28 cellular contexts compared by ENCODE assay signal in genomic region chr19:5837768-5838364, GRCh38. TPM values are rescaled to one million over a fixed set of nuclear protein-coding genes. Genes with fewer than 3 reads are reported as not detected.
DNase-seq lines count a peak whose midpoint lies in the region; ATAC-seq and TF ChIP-seq lines count a peak whose summit lies in the region.
"Had no signal": no experiment of that assay in that cellular context is flagged by ENCODE, and none has a peak within 500 bp of the region (broad histone marks: within the 10 kb centered on the region; RNA-seq: fewer than 3 reads in every experiment).

No MANE protein-coding gene starts in this region.

- peak overlapping the region; percentile 96 to 99 (median 96) for H3K27ac Mint-ChIP-seq in nephron
- H3K27ac Mint-ChIP-seq: activated B cell treated with CpG ODN at 0.5 μM for 24 hours; CD8-positive, alpha-beta T cell; dendritic cell treated with granulocyte-macrophage colony-stimulating factor and Interleukin-4, amounts not matched to agents 40 ng/mL and 50 ng/mL, for 4 days; natural killer cell treated with Interleukin-12 subunit alpha and Interleukin-12 subunit beta and Interleukin-15 and Interleukin-18, amount 100 ng/mL, for 72 hours had no signal

- H3K9me3 ChIP-seq in BLaER1 treated with 17β-estradiol and CSF1 and Interleukin-3, amounts not matched to agents 10 nM and 100 nM (replicated peaks in 1 of 11) = no peaks in the 10 kb centered on the region
- H3K9me3 ChIP-seq: prostate gland, SK-N-SH, thoracic aorta had no signal

- ATAC-seq in left ventricle myocardium superior (no peak), HG03175 (IDR thresholded peaks at IDR 0.05; ENCODE audit: unreplicated experiment) (no peak), HG03457 (IDR thresholded peaks at IDR 0.05; ENCODE audit: unreplicated experiment) (no peak)
- ATAC-seq: CD8-positive, alpha-beta T cell; natural killer cell treated with Interleukin-12 subunit alpha and Interleukin-12 subunit beta and Interleukin-15 and Interleukin-18, amount 100 ng/mL, for 72 hours had no signal

- H3K4me1 ChIP-seq in BLaER1 treated with 17β-estradiol and CSF1 and Interleukin-3, amounts not matched to agents 10 nM and 100 nM = peaks cover 19 to 34% (median 27%) of the 10 kb centered on the region in 10 experiments
- H3K4me1 ChIP-seq: prostate gland had no signal

- H3K4me2 ChIP-seq in BLaER1 treated with 17β-estradiol and CSF1 and Interleukin-3, amounts not matched to agents 10 nM and 100 nM = peak overlapping the region; percentile 43 to 81 (median 60); a peak in 19 of 22 replicates
- H3K4me2 ChIP-seq: hepatocyte, SK-N-SH had no signal

- H3K27me3 ChIP-seq in BLaER1 treated with 17β-estradiol and CSF1 and Interleukin-3, amounts not matched to agents 10 nM and 100 nM = no peaks in the 10 kb centered on the region
- H3K27me3 ChIP-seq: hepatocyte had no signal

- no peak for TF ChIP-seq CTCF in nephron (IDR thresholded peaks at IDR 0.05; ENCODE audit: unreplicated experiment in 3 of 3)

- H3K9me3 Mint-ChIP-seq in nephron = no peaks in the 10 kb centered on the region
- H3K9me3 Mint-ChIP-seq: activated B cell treated with CpG ODN at 0.5 μM for 24 hours; CD8-positive, alpha-beta T cell; dendritic cell treated with granulocyte-macrophage colony-stimulating factor and Interleukin-4, amounts not matched to agents 40 ng/mL and 50 ng/mL, for 4 days; IgD-negative memory B cell; natural killer cell treated with Interleukin-12 subunit alpha and Interleukin-12 subunit beta and Interleukin-15 and Interleukin-18, amount 100 ng/mL, for 72 hours had no signal

- no peaks in the 10 kb centered on the region for H3K36me3 Mint-ChIP-seq in nephron (ENCODE audit: low read depth)
- H3K36me3 Mint-ChIP-seq: CD8-positive, alpha-beta T cell; IgD-negative memory B cell; natural killer cell treated with Interleukin-12 subunit alpha and Interleukin-12 subunit beta and Interleukin-15 and Interleukin-18, amount 100 ng/mL, for 72 hours had no signal

- peaks cover 9% of the 10 kb centered on the region for H3K4me1 Mint-ChIP-seq in nephron
- H3K4me1 Mint-ChIP-seq: IgD-negative memory B cell had no signal

- no peak overlapping the region for H3K9ac ChIP-seq in BLaER1 treated with 17β-estradiol and CSF1 and Interleukin-3, amounts not matched to agents 10 nM and 100 nM
- H3K9ac ChIP-seq: SK-N-SH had no signal

- peak; percentile 22 for DNase-seq in glomerular visceral epithelial cell (ENCODE audit: extremely low spot score)
- DNase-seq in left ventricle myocardium superior = no peak
- DNase-seq: activated B cell treated with CpG ODN at 0.5 μM for 24 hours; activated CD4-positive, alpha-beta T cell treated with anti-CD3 and anti-CD28 coated beads, Interleukin-2, amount 50 U/mL, for 48 hours; amniotic stem cell; CD8-positive, alpha-beta T cell; foreskin fibroblast; mammary epithelial cell; NCI-H1417; NCI-H2107; NCI-H510A; stimulated activated CD4-positive, alpha-beta T cell treated with anti-CD3 and anti-CD28 coated beads, Interleukin-2, amount 100 ng/mL, for 24 hours; stimulated activated naive CD4-positive, alpha-beta T cell; T-helper 9 cell had no signal

- peak overlapping the region; percentile 22 to 64 (median 24) for H3K4me3 Mint-ChIP-seq in nephron
- H3K4me3 Mint-ChIP-seq: activated B cell treated with CpG ODN at 0.5 μM for 24 hours; CD8-positive, alpha-beta T cell; dendritic cell treated with granulocyte-macrophage colony-stimulating factor and Interleukin-4, amounts not matched to agents 40 ng/mL and 50 ng/mL, for 4 days; natural killer cell treated with Interleukin-12 subunit alpha and Interleukin-12 subunit beta and Interleukin-15 and Interleukin-18, amount 100 ng/mL, for 72 hours had no signal

- no peak overlapping the region for H3K27ac ChIP-seq in BLaER1 treated with 17β-estradiol and CSF1 and Interleukin-3, amounts not matched to agents 10 nM and 100 nM
- H3K27ac ChIP-seq: hepatocyte, prostate gland, thoracic aorta had no signal

- no peaks in the 10 kb centered on the region for H3K36me3 ChIP-seq in BLaER1 treated with 17β-estradiol and CSF1 and Interleukin-3, amounts not matched to agents 10 nM and 100 nM
- H3K36me3 ChIP-seq: prostate gland, thoracic aorta had no signal

- H4K20me1 ChIP-seq in BLaER1 treated with 17β-estradiol and CSF1 and Interleukin-3, amounts not matched to agents 10 nM and 100 nM = no peaks in the 10 kb centered on the region

- peaks cover 9% of the 10 kb centered on the region for H3K27me3 Mint-ChIP-seq in nephron (ENCODE audit: low read depth)
- H3K27me3 Mint-ChIP-seq: IgD-negative memory B cell; natural killer cell treated with Interleukin-12 subunit alpha and Interleukin-12 subunit beta and Interleukin-15 and Interleukin-18, amount 100 ng/mL, for 72 hours had no signal

- intact Hi-C loops in left ventricle myocardium superior (cut with micrococcal nuclease) = no loop called here

- H3K4me3 ChIP-seq in BLaER1 treated with 17β-estradiol and CSF1 and Interleukin-3, amounts not matched to agents 10 nM and 100 nM = no peak overlapping the region
- H3K4me3 ChIP-seq: hepatocyte, prostate gland, thoracic aorta had no signal

RNA-seq across cellular contexts. Expression of gene FUT6, which starts 1.6 kb away (rescaled TPM):
- not detected for total RNA-seq in left ventricle myocardium superior
- total RNA-seq: activated B cell treated with CpG ODN at 0.5 μM for 24 hours; CD8-positive, alpha-beta T cell; endothelial cell of umbilical vein; M059J; natural killer cell treated with Interleukin-12 subunit alpha and Interleukin-12 subunit beta and Interleukin-15 and Interleukin-18, amount 100 ng/mL, for 72 hours; skeletal muscle tissue; thoracic aorta had no signal

RNA-seq across cellular contexts. Expression of gene FUT3, which starts 13.4 kb away (rescaled TPM):
- total RNA-seq in left ventricle myocardium superior = not detected
- total RNA-seq: activated B cell treated with CpG ODN at 0.5 μM for 24 hours; endothelial cell of umbilical vein; hepatocyte; M059J; natural killer cell treated with Interleukin-12 subunit alpha and Interleukin-12 subunit beta and Interleukin-15 and Interleukin-18, amount 100 ng/mL, for 72 hours; skeletal muscle tissue; thoracic aorta had no signal

RNA-seq across cellular contexts. Expression of gene FUT5, which starts 32.5 kb away (rescaled TPM):
- not detected for total RNA-seq in left ventricle myocardium superior
- total RNA-seq: activated B cell treated with CpG ODN at 0.5 μM for 24 hours; endothelial cell of umbilical vein; hepatocyte; M059J; mammary epithelial cell; natural killer cell treated with Interleukin-12 subunit alpha and Interleukin-12 subunit beta and Interleukin-15 and Interleukin-18, amount 100 ng/mL, for 72 hours; prostate gland; skeletal muscle tissue; thoracic aorta had no signal

RNA-seq across cellular contexts. Expression of gene NRTN, which starts 33.0 kb away (rescaled TPM):
- 26.3 TPM for total RNA-seq in left ventricle myocardium superior
- total RNA-seq: endothelial cell of umbilical vein; natural killer cell treated with Interleukin-12 subunit alpha and Interleukin-12 subunit beta and Interleukin-15 and Interleukin-18, amount 100 ng/mL, for 72 hours; skeletal muscle tissue; thoracic aorta had no signal

RNA-seq across cellular contexts. Expression of gene DUS3L, which starts 46.9 kb away (rescaled TPM):
- total RNA-seq in left ventricle myocardium superior = 14.3 TPM
